9 cellular contexts compared by ENCODE assay signal in the genomic region with DNA sequence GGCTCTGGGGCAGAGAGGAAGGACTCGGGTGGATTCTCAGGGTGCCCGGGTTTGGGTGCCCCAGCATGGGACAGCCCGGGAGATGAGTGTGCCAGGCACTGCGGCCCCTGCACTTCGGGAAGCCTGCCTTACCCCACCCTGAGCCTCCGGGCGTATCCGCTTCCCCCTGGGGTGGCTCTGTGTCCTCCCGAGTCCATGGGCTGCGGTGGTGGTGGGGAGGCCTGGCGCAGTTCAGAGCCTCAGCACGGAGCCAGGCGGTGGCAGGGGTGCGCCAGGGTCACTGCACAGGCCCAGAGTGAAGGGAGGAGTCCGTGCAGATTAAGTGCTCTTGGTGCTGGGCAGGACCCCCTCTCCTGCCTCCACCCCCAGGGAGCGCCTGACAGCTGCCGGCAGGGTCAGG. TPM values are rescaled to one million over a fixed set of nuclear protein-coding genes. Genes with fewer than 3 reads are reported as not detected.
DNase-seq lines count a peak whose midpoint lies in the region; ATAC-seq and TF ChIP-seq lines count a peak whose summit lies in the region.
"Had no signal": no experiment of that assay in that cellular context is flagged by ENCODE, and none has a peak within 500 bp of the region (broad histone marks: within the 10 kb centered on the region; RNA-seq: fewer than 3 reads in every experiment).

No MANE protein-coding gene starts in this region.

- H3K9me3 ChIP-seq in upper lobe of right lung = no peaks in the 10 kb centered on the region

- peak; percentile 27 for DNase-seq in stimulated activated CD4-positive, alpha-beta T cell treated with anti-CD3 and anti-CD28 coated beads, Interleukin-15, amount 100 ng/mL, for 24 hours
- no peak for DNase-seq in stimulated activated CD4-positive, alpha-beta T cell treated with anti-CD3 and anti-CD28 coated beads, Interleukin-4, amount 100 ng/mL, for 4 hours
- DNase-seq in midbrain (lab: John Stamatoyannopoulos, UW) = peak; percentile 59
- no peak for DNase-seq in upper lobe of right lung
- no peak for DNase-seq in foreskin melanocyte
- DNase-seq in activated T-cell treated with anti-CD3 and anti-CD28 coated beads, Interleukin-2, amount 50 U/mL, for 48 hours = no peak
- DNase-seq: activated CD4-positive, alpha-beta T cell treated with anti-CD3 and anti-CD28 coated beads, Interleukin-2, amount 10 ng/mL, durations not matched to agents 24 days and 14 days; activated naive CD4-positive, alpha-beta T cell treated with anti-CD3 and anti-CD28 coated beads, Interleukin-2, amount 50 U/mL, for 16 hours; NCI-H526 treated with DMSO at 0.1 percent for 48 hours had no signal

- H3K27ac ChIP-seq in upper lobe of right lung = peak overlapping the region; percentile 55

- H3K4me3 ChIP-seq in upper lobe of right lung = no peak overlapping the region

- H3K4me1 ChIP-seq in upper lobe of right lung = peaks cover 28% of the 10 kb centered on the region

- no peaks in the 10 kb centered on the region for H3K27me3 ChIP-seq in upper lobe of right lung

- intact Hi-C loops in upper lobe of right lung (cut with DNase I) = no loop called here

- ATAC-seq in upper lobe of right lung = no peak

- no peak for TF ChIP-seq CTCF in upper lobe of right lung (IDR thresholded peaks at IDR 0.05)

- H3K36me3 ChIP-seq in upper lobe of right lung = peaks cover 17% of the 10 kb centered on the region

RNA-seq across cellular contexts. Expression of a gene that starts 20.7 kb away (rescaled TPM):
- 46.7 TPM for total RNA-seq in upper lobe of right lung

RNA-seq across cellular contexts. Expression of a gene that starts 25.9 kb away (rescaled TPM):
- 5.6 TPM for total RNA-seq in upper lobe of right lung
- total RNA-seq: activated CD4-positive, alpha-beta T cell treated with anti-CD3 and anti-CD28 coated beads, Interleukin-2, amount 10 ng/mL, durations not matched to agents 24 days and 14 days had no signal

RNA-seq across cellular contexts. Expression of a gene that starts 35.8 kb away (rescaled TPM):
- 67.0 TPM for total RNA-seq in upper lobe of right lung

RNA-seq across cellular contexts. Expression of a gene that starts 49.8 kb away (rescaled TPM):
- total RNA-seq in upper lobe of right lung = 2.7 TPM
- total RNA-seq: activated CD4-positive, alpha-beta T cell treated with anti-CD3 and anti-CD28 coated beads, Interleukin-2, amount 10 ng/mL, durations not matched to agents 24 days and 14 days had no signal

Comparison
In these comparisons a context has a peak if more than half of its experiments do, and no peak if none do; other contexts are left out.
1. DNase-seq: peak in stimulated activated CD4-positive, alpha-beta T cell treated with anti-CD3 and anti-CD28 coated beads, Interleukin-15, amount 100 ng/mL, for 24 hours (single experiment) and midbrain (single experiment); none in stimulated activated CD4-positive, alpha-beta T cell treated with anti-CD3 and anti-CD28 coated beads, Interleukin-4, amount 100 ng/mL, for 4 hours (0 of 2), upper lobe of right lung (single experiment), foreskin melanocyte (single experiment) and activated T-cell treated with anti-CD3 and anti-CD28 coated beads, Interleukin-2, amount 50 U/mL, for 48 hours (0 of 2).